Comparison of ENCODE assay signal across 9 cellular contexts in genomic region chr7:78039791-78040776, GRCh38.
A peak's percentile ranks its signal among the peaks of the same experiment; 100 is the strongest.
DNase-seq lines count a peak whose midpoint lies in the region; ATAC-seq and TF ChIP-seq lines count a peak whose summit lies in the region.
"Had no signal": no experiment of that assay in that cellular context is flagged by ENCODE, and none has a peak within 500 bp of the region (broad histone marks: within the 10 kb centered on the region; RNA-seq: fewer than 3 reads in every experiment).

No MANE protein-coding gene starts in this region.

- H3K36me3 Mint-ChIP-seq in glutamatergic neuron (ENCODE audit: unreplicated experiment), result no peaks in the 10 kb centered on the region

- H4K20me1 ChIP-seq in Karpas-422 (ENCODE audit: insufficient read depth, low read depth, low read length), result no peaks in the 10 kb centered on the region

- no peak overlapping the region for H2AFZ ChIP-seq in Karpas-422 (ENCODE audit: low read length)

- no peaks in the 10 kb centered on the region for H3K9me3 ChIP-seq in Karpas-422 (ENCODE audit: low read length)

- H3K4me1 ChIP-seq in Karpas-422 (ENCODE audit: low read length), result peaks cover 5% of the 10 kb centered on the region; the same call in 1 of the 2 replicates

- no peak overlapping the region for H3K4me3 Mint-ChIP-seq in glutamatergic neuron (ENCODE audit: unreplicated experiment)

- no peaks in the 10 kb centered on the region for H3K36me3 ChIP-seq in GM06990 (ENCODE audit: control insufficient read depth, insufficient read depth, low read length)
- no peaks in the 10 kb centered on the region for H3K36me3 ChIP-seq in Karpas-422 (ENCODE audit: insufficient read depth, low read length)

- no peaks in the 10 kb centered on the region for H3K9me3 Mint-ChIP-seq in glutamatergic neuron (ENCODE audit: unreplicated experiment)

- H3K4me2 ChIP-seq in Karpas-422 (ENCODE audit: low read depth, low read length, poor library complexity, severe bottlenecking), result no peak overlapping the region

- TF ChIP-seq CTCF in GM06990 (IDR thresholded peaks at IDR 0.05; ENCODE audit: insufficient read depth, low read length, poor library complexity, severe bottlenecking) (peak; percentile 98), glutamatergic neuron (IDR thresholded peaks at IDR 0.05; ENCODE audit: partially characterized antibody, unreplicated experiment) (peak; percentile 91)

- peaks cover 5% of the 10 kb centered on the region for H3K27me3 Mint-ChIP-seq in glutamatergic neuron (ENCODE audit: unreplicated experiment)

- H3K4me3 ChIP-seq in GM06990 (replicated peaks; ENCODE audit: low read depth, low read length) (no peak overlapping the region), Karpas-422 (ENCODE audit: low read length) (no peak overlapping the region)
- H3K4me3 ChIP-seq: SK-N-MC had no signal

- peaks cover 8% of the 10 kb centered on the region for H3K4me1 Mint-ChIP-seq in glutamatergic neuron (ENCODE audit: low read depth, unreplicated experiment)

- H3K9ac ChIP-seq in Karpas-422 (ENCODE audit: low read length), result no peak overlapping the region

- peak; percentile 86 for ATAC-seq in GM21723 (IDR thresholded peaks at IDR 0.05; ENCODE audit: unreplicated experiment)

- no peak overlapping the region for H3K27ac ChIP-seq in Karpas-422 (ENCODE audit: low read length)
- H3K27ac ChIP-seq: SK-N-MC had no signal

- H3K79me2 ChIP-seq in Karpas-422 (ENCODE audit: low read length), result no peaks in the 10 kb centered on the region

- peak; percentile 60 for DNase-seq in GM06990 (ENCODE audit: extremely low read depth, insufficient read length)
- DNase-seq in Karpas-422, result peak; percentile 81
- DNase-seq in activated T-cell treated with anti-CD3 and anti-CD28 coated beads, Interleukin-2, amount 50 U/mL, for 1 hour, result peak; percentile 61
- peak; percentile 67 for DNase-seq in glutamatergic neuron
- DNase-seq in stimulated activated CD4-positive, alpha-beta T cell treated with anti-CD3 and anti-CD28 coated beads, Interleukin-4, amount 100 ng/mL, for 1 hour, result peak; percentile 29
- DNase-seq in NCI-H526 (lab: John Stamatoyannopoulos, UW), result no peak
- DNase-seq in NCI-H524 treated with DMSO at 0.1 percent for 48 hours (lab: John Stamatoyannopoulos, UW), result no peak

- H3K27ac Mint-ChIP-seq in glutamatergic neuron (ENCODE audit: unreplicated experiment), result no peak overlapping the region

- H3K27me3 ChIP-seq in GM06990 (replicated peaks; ENCODE audit: control insufficient read depth, insufficient read depth, low read length) (no peaks in the 10 kb centered on the region), Karpas-422 (ENCODE audit: low read length) (no peaks in the 10 kb centered on the region)

- H3K9me2 ChIP-seq in Karpas-422 (replicated peaks; ENCODE audit: insufficient read depth, low read length), result no peaks in the 10 kb centered on the region

Comparison
In these comparisons a context has a peak if more than half of its experiments do, and no peak if none do; other contexts are left out.
1. DNase-seq: peak in GM06990 (single experiment), Karpas-422 (single experiment), activated T-cell treated with anti-CD3 and anti-CD28 coated beads, Interleukin-2, amount 50 U/mL, for 1 hour (single experiment), glutamatergic neuron (single experiment) and stimulated activated CD4-positive, alpha-beta T cell treated with anti-CD3 and anti-CD28 coated beads, Interleukin-4, amount 100 ng/mL, for 1 hour (single experiment); none in NCI-H526 (0 of 2) and NCI-H524 treated with DMSO at 0.1 percent for 48 hours (single experiment).